1 cellular context compared by ENCODE assay signal in genomic region chr14:102316746-102317563, GRCh38.
TF ChIP-seq lines count a peak whose summit lies in the region.

No MANE protein-coding gene starts in this region.

TF ChIP-seq in HepG2, 621 proteins besides CTCF, POLR2A, EP300 and RAD21 (continued from another document and continues in another):
- TF ChIP-seq PRDM10 (CRISPR knock-in tag; IDR thresholded peaks at IDR 0.05; ENCODE audit: low read depth) (peak; percentile 46; the same call in 1 of the 2 replicates), LCORL (IDR thresholded peaks at IDR 0.05) (no peak), LCORL (CRISPR knock-in tag; IDR thresholded peaks at IDR 0.05) (peak; percentile 68; the same call in 1 of the 2 replicates), ZBTB37 (CRISPR knock-in tag; IDR thresholded peaks at IDR 0.05) (peak; percentile 88), ZNF607 (CRISPR knock-in tag; IDR thresholded peaks at IDR 0.05; ENCODE audit: borderline replicate concordance) (peak; percentile 93), XRCC5 (optimal IDR thresholded peaks at IDR 0.05; ENCODE audit: low read length) (peak; percentile 87), TERF1 (CRISPR knock-in tag; IDR thresholded peaks at IDR 0.05) (no peak), PHF5A (CRISPR knock-in tag; IDR thresholded peaks at IDR 0.05; ENCODE audit: low read depth, unreplicated experiment) (peak; percentile 45), MEIS1 (CRISPR knock-in tag; IDR thresholded peaks at IDR 0.05; ENCODE audit: borderline replicate concordance) (no peak), SIX4 (CRISPR knock-in tag; IDR thresholded peaks at IDR 0.05) (no peak), ZNF784 (CRISPR knock-in tag; IDR thresholded peaks at IDR 0.05; ENCODE audit: borderline replicate concordance) (no peak), NKX3-1 (CRISPR knock-in tag; IDR thresholded peaks at IDR 0.05) (peak; percentile 49; the same call in 1 of the 2 replicates), ZNF674 (CRISPR knock-in tag; IDR thresholded peaks at IDR 0.05; ENCODE audit: low read depth) (no peak), SP5 (CRISPR knock-in tag; IDR thresholded peaks at IDR 0.05; ENCODE audit: borderline replicate concordance, low read depth) (no peak; the same call in 1 of the 2 replicates), ZNF770 (CRISPR knock-in tag; IDR thresholded peaks at IDR 0.05) (no peak), HMGA1 (CRISPR knock-in tag; conservative IDR thresholded peaks at IDR 0.05) (no peak), HNRNPLL (IDR thresholded peaks at IDR 0.05; ENCODE audit: low read depth, low read length, poor library complexity, severe bottlenecking) (peak; percentile 77), SATB2 (CRISPR knock-in tag; IDR thresholded peaks at IDR 0.05) (no peak; the same call in 1 of the 2 replicates), FOXP4 (CRISPR knock-in tag; IDR thresholded peaks at IDR 0.05) (no peak; the same call in none of the 2 replicates), EZH2 (conservative IDR thresholded peaks at IDR 0.05; ENCODE audit: low read depth, low read length) (no peak), ATF3 (CRISPR knock-in tag; IDR thresholded peaks at IDR 0.05) (no peak), MED1 (CRISPR knock-in tag; IDR thresholded peaks at IDR 0.05) (peak; percentile 75), EED (CRISPR knock-in tag; IDR thresholded peaks at IDR 0.05) (peak; percentile 39; the same call in 1 of the 2 replicates), RXRB (CRISPR knock-in tag; IDR thresholded peaks at IDR 0.05; ENCODE audit: borderline replicate concordance) (peak; percentile 77), TOE1 (CRISPR knock-in tag; IDR thresholded peaks at IDR 0.05) (peak; percentile 96), TMF1 (CRISPR knock-in tag; IDR thresholded peaks at IDR 0.05; ENCODE audit: low read depth) (no peak), ZNF709 (CRISPR knock-in tag; IDR thresholded peaks at IDR 0.05) (no peak), CERS6 (CRISPR knock-in tag; IDR thresholded peaks at IDR 0.05) (no peak), MLLT10 (CRISPR knock-in tag; IDR thresholded peaks at IDR 0.05) (no peak), ZSCAN29 (CRISPR knock-in tag; conservative IDR thresholded peaks at IDR 0.05) (peak; percentile 28; the same call in 1 of the 2 replicates), ZUFSP (CRISPR knock-in tag; IDR thresholded peaks at IDR 0.05; ENCODE audit: borderline replicate concordance) (no peak), ESRRA (CRISPR knock-in tag; IDR thresholded peaks at IDR 0.05; ENCODE audit: low read depth) (peak; percentile 72), NR1H2 (CRISPR knock-in tag; IDR thresholded peaks at IDR 0.05; ENCODE audit: borderline replicate concordance, low read depth) (no peak), ZFP90 (CRISPR knock-in tag; IDR thresholded peaks at IDR 0.05; ENCODE audit: borderline replicate concordance) (no peak), HHEX (CRISPR knock-in tag; IDR thresholded peaks at IDR 0.05) (no peak), ZNF562 (CRISPR knock-in tag; IDR thresholded peaks at IDR 0.05; ENCODE audit: borderline replicate concordance) (no peak), ZNF883 (CRISPR knock-in tag; IDR thresholded peaks at IDR 0.05; ENCODE audit: not compliant biosample characterization) (peak; percentile 41), NFYC (CRISPR knock-in tag; IDR thresholded peaks at IDR 0.05) (peak; percentile 70), YEATS4 (CRISPR knock-in tag; IDR thresholded peaks at IDR 0.05; ENCODE audit: borderline replicate concordance) (peak; percentile 68; the same call in 1 of the 2 replicates), ZNF513 (CRISPR knock-in tag; conservative IDR thresholded peaks at IDR 0.05) (no peak), TRAFD1 (CRISPR knock-in tag; IDR thresholded peaks at IDR 0.05; ENCODE audit: borderline replicate concordance) (no peak), ZNF326 (CRISPR knock-in tag; IDR thresholded peaks at IDR 0.05; ENCODE audit: borderline replicate concordance) (no peak), SRSF9 (IDR thresholded peaks at IDR 0.05; ENCODE audit: borderline replicate concordance, insufficient read depth, low read depth, low read length, poor library complexity, severe bottlenecking) (no peak), NCOA5 (CRISPR knock-in tag; IDR thresholded peaks at IDR 0.05) (no peak), TCF12 (IDR thresholded peaks at IDR 0.05) (no peak), TCF12 (CRISPR knock-in tag; IDR thresholded peaks at IDR 0.05) (0 out of 2 replicates have a peak, but pooled peaks have one; percentile 50), AGO1 (IDR thresholded peaks at IDR 0.05; ENCODE audit: low read depth, low read length, poor library complexity, severe bottlenecking) (peak; percentile 73), RFX3 (CRISPR knock-in tag; IDR thresholded peaks at IDR 0.05) (0 out of 2 replicates have a peak, but pooled peaks have one; percentile 7), ZFAT (CRISPR knock-in tag; conservative IDR thresholded peaks at IDR 0.05) (no peak)
